Comparison of ENCODE assay signal across 26 cellular contexts in the genomic region with DNA sequence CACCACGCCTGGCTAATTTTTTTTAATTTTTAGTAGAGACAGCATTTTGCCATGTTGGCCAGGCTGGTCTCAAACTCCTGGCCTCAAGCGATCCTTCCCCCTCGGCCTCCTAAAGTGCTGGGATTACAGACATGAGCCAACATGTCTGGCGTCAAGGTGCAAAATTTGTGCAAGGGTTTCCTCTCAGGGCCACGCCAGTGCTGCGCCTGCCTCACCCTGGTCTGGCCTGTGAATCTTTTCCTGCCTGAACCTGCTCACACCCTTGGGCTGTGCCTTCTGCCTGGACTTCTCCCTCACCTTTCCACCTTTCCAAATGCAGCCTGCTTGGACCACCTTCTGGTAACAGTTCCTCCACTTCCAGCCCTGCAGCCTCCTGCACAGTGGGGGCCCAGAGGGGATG.
"Had no signal": no experiment of that assay in that cellular context is flagged by ENCODE, and none has a peak within 500 bp of the region (broad histone marks: within the 10 kb centered on the region; RNA-seq: fewer than 3 reads in every experiment).

No MANE protein-coding gene starts in this region.

- DNase-seq: activated B cell treated with CpG ODN at 0.5 μM for 24 hours; activated CD4-positive, alpha-beta T cell treated with anti-CD3 and anti-CD28 coated beads for 1 hour; activated CD4-positive, alpha-beta T cell treated with anti-CD3 and anti-CD28 coated beads, Interleukin-2, amount 10 ng/mL, durations not matched to agents 24 days and 14 days; activated CD4-positive, alpha-beta T cell treated with anti-CD3 and anti-CD28 coated beads, Interleukin-2, amount 50 U/mL, for 48 hours; activated CD8-positive, alpha-beta memory T cell treated with anti-CD3 and anti-CD28 coated beads, Interleukin-2, amount 10 ng/mL, durations not matched to agents 7 days and 5 days; activated gamma-delta T cell; activated naive CD4-positive, alpha-beta T cell treated with anti-CD3 and anti-CD28 coated beads for 36 hours; activated naive CD8-positive, alpha-beta T cell treated with anti-CD3 and anti-CD28 coated beads for 36 hours; activated T-cell treated with anti-CD3 and anti-CD28 coated beads, Interleukin-2, amount 50 U/mL, for 24 hours; brain microvascular endothelial cell; caudate nucleus; IMR-90; Kasumi-1; KBM-7; NCI-H1092; NCI-H1436; NCI-H1694 treated with DMSO at 0.1 percent for 48 hours; NCI-H2029 treated with DMSO at 0.1 percent for 48 hours; NCI-H345; NCI-H510A; NCI-H69; NK-92 treated with Interleukin-12 subunit alpha and Interleukin-12 subunit beta, amount 100 ng/mL, for 24 hours; SIG-M5; T-helper 17 cell; T-helper 9 cell had no signal

- H3K27ac ChIP-seq: brain microvascular endothelial cell had no signal

- H3K27me3 ChIP-seq: brain microvascular endothelial cell had no signal

- ATAC-seq: activated CD8-positive, alpha-beta memory T cell treated with anti-CD3 and anti-CD28 coated beads, Interleukin-2, amount 10 ng/mL, durations not matched to agents 7 days and 5 days; T-helper 17 cell had no signal

- H3K27me3 Mint-ChIP-seq: activated B cell treated with CpG ODN at 0.5 μM for 24 hours; activated CD4-positive, alpha-beta T cell treated with anti-CD3 and anti-CD28 coated beads, Interleukin-2, amount 10 ng/mL, durations not matched to agents 24 days and 14 days; activated CD8-positive, alpha-beta memory T cell treated with anti-CD3 and anti-CD28 coated beads, Interleukin-2, amount 10 ng/mL, durations not matched to agents 7 days and 5 days; activated naive CD8-positive, alpha-beta T cell treated with anti-CD3 and anti-CD28 coated beads for 36 hours; activated T-cell treated with anti-CD3 and anti-CD28 coated beads, Interleukin-2, amount 50 U/mL, for 24 hours; T-helper 17 cell had no signal

- H3K4me3 Mint-ChIP-seq: activated B cell treated with CpG ODN at 0.5 μM for 24 hours; activated CD4-positive, alpha-beta T cell treated with anti-CD3 and anti-CD28 coated beads, Interleukin-2, amount 10 ng/mL, durations not matched to agents 24 days and 14 days; activated CD8-positive, alpha-beta memory T cell treated with anti-CD3 and anti-CD28 coated beads, Interleukin-2, amount 10 ng/mL, durations not matched to agents 7 days and 5 days; activated naive CD4-positive, alpha-beta T cell treated with anti-CD3 and anti-CD28 coated beads for 36 hours; activated naive CD8-positive, alpha-beta T cell treated with anti-CD3 and anti-CD28 coated beads for 36 hours; activated T-cell treated with anti-CD3 and anti-CD28 coated beads, Interleukin-2, amount 50 U/mL, for 24 hours; activated T-helper 1 cell treated with anti-CD3 and anti-CD28 coated beads, Interleukin-12 subunit alpha, Interleukin-12 subunit beta, Interleukin-2, Interleukin-4 antibody, amounts not matched to agents 30 ng/mL and 10 ng/mL and 1 ng/mL, durations not matched to agents 14 hours and 24 hours and 36 hours; T-helper 17 cell had no signal

- H3K36me3 ChIP-seq: brain microvascular endothelial cell had no signal

- H3K9me3 Mint-ChIP-seq: activated B cell treated with CpG ODN at 0.5 μM for 24 hours; activated naive CD4-positive, alpha-beta T cell treated with anti-CD3 and anti-CD28 coated beads for 36 hours; activated naive CD8-positive, alpha-beta T cell treated with anti-CD3 and anti-CD28 coated beads for 36 hours; activated T-cell treated with anti-CD3 and anti-CD28 coated beads, Interleukin-2, amount 50 U/mL, for 24 hours; activated T-helper 1 cell treated with anti-CD3 and anti-CD28 coated beads, Interleukin-12 subunit alpha, Interleukin-12 subunit beta, Interleukin-2, Interleukin-4 antibody, amounts not matched to agents 30 ng/mL and 10 ng/mL and 1 ng/mL, durations not matched to agents 14 hours and 24 hours and 36 hours had no signal

- H3K27ac Mint-ChIP-seq: activated B cell treated with CpG ODN at 0.5 μM for 24 hours; activated CD8-positive, alpha-beta memory T cell treated with anti-CD3 and anti-CD28 coated beads, Interleukin-2, amount 10 ng/mL, durations not matched to agents 7 days and 5 days; activated naive CD4-positive, alpha-beta T cell treated with anti-CD3 and anti-CD28 coated beads for 36 hours; activated naive CD8-positive, alpha-beta T cell treated with anti-CD3 and anti-CD28 coated beads for 36 hours; activated T-helper 1 cell treated with anti-CD3 and anti-CD28 coated beads, Interleukin-12 subunit alpha, Interleukin-12 subunit beta, Interleukin-2, Interleukin-4 antibody, amounts not matched to agents 30 ng/mL and 10 ng/mL and 1 ng/mL, durations not matched to agents 14 hours and 24 hours and 36 hours had no signal
